In the genomic region with DNA sequence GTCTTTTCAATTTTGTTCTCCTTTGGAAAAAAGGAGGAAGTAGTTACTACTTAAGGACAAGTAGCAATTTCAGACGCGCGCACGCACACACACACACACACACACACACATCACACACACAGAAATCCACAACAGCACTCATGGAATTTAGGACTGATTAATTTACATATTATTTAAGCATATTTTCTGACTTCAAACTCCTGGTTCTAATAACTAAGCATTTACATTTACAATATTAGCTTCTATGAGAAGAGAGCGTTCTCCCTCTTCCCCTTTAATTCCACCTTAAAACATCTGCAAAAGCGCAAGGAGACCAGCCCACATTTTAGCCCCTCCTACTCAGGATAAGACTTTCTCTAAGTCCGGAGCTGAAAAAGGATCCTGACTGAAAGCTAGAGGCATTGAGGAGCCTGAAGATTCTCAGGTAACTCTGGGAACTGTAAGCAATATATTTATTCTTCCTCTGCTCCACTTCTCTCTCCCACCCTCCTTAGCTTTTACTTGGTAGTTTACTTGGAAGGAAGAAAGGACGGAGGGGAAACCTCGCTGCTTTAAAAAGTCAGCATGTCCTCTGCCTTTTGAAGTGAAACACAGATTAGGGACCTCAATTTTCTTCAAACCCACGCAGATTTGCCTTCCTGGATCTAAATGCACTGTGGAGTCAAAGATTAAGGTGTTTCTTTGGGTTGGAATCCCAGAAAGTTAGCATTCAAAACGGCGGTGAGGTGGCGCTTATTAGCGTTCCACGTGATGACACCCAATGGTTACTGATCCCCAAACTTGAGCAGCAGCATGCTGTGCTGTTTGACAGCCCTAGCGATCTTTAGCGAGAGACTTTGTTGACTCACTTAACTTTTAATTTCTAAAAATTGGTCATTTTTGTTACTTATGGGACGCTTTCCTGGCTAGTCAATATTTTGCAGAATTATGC, we compare ENCODE assay signal across 8 cellular contexts. TPM values are rescaled to one million over a fixed set of nuclear protein-coding genes. Genes with fewer than 3 reads are reported as not detected.
DNase-seq lines count a peak whose midpoint lies in the region; ATAC-seq and TF ChIP-seq lines count a peak whose summit lies in the region.

Gene PLA2G4A, plus strand, starts transcription at position 338 of the 931 bp plus-strand sequence. CDS start 25,406 bp downstream, outside the sequence.

- ATAC-seq in GM19025 (IDR thresholded peaks at IDR 0.05; ENCODE audit: low read depth, unreplicated experiment) (peak; percentile 71), HG03103 (IDR thresholded peaks at IDR 0.05; ENCODE audit: low read depth, unreplicated experiment) (peak; percentile 78)
- ATAC-seq in stimulated activated naive CD8-positive, alpha-beta T cell treated with anti-CD3 and anti-CD28 coated beads, Interleukin-15, Interleukin-2, amounts not matched to agents 100 U/mL and 50 U/mL, for 24 hours = peak; percentile 66

- H3K36me3 ChIP-seq in BJ (ENCODE audit: control insufficient read depth, insufficient read depth, low read length) = no peaks in the 10 kb centered on the region

- POLR2A ChIA-PET in BJ (lab: Charles Lee) = no interaction called here

- TF ChIP-seq CTCF in BJ (IDR thresholded peaks at IDR 0.05; ENCODE audit: insufficient read depth, low read depth, low read length) = no peak

- H3K27me3 ChIP-seq in BJ (ENCODE audit: control insufficient read depth, insufficient read depth, low read length) = no peaks in the 10 kb centered on the region

- peak within 1 kb of the TSS; percentile 43 for H3K4me3 ChIP-seq in BJ (ENCODE audit: low read depth, low read length)

- CTCF ChIA-PET in BJ (lab: Yijun Ruan, JAX) = no interaction called here

- DNase-seq in BJ (ENCODE audit: low read depth) (peak; percentile 22), cerebellar cortex (ENCODE audit: low spot score) (peak; percentile 4), kidney glomerular epithelial cell (lab: John Stamatoyannopoulos, UW) (peak; percentile 49), GOT3 (lab: John Stamatoyannopoulos, UW) (no peak)
- peak; percentile 5 for DNase-seq in stimulated activated naive CD8-positive, alpha-beta T cell treated with anti-CD3 and anti-CD28 coated beads, Interleukin-15, Interleukin-2, amounts not matched to agents 100 U/mL and 50 U/mL, for 24 hours

TF ChIP-seq in PFSK-1, 5 proteins besides CTCF, POLR2A, EP300 and RAD21:
- peak; percentile 44; the same call in 1 of the 2 replicates for TF ChIP-seq POLR2AphosphoS5 (IDR thresholded peaks at IDR 0.05; ENCODE audit: low read depth, low read length)
- TF ChIP-seq TAF1 (IDR thresholded peaks at IDR 0.05; ENCODE audit: borderline replicate concordance, insufficient read depth, low read length) = no peak
TF ChIP-seq in PFSK-1: peak in this region for 1.

RNA-seq across cellular contexts. Expression of gene PLA2G4A, which starts in this region (rescaled TPM):
- polyA plus RNA-seq in BJ (2011; rRNA removed) = 0.48 and 0.92 TPM in 2 replicates
- 0.36 and 0.38 TPM in 2 replicates for polyA minus RNA-seq in BJ (2011; rRNA and poly(A)+ RNA removed)
- 1.8 TPM for polyA plus RNA-seq in PFSK-1 (2012; ENCODE audit: insufficient read length, low read depth)

Comparison
In these comparisons a context has a peak if more than half of its experiments do, and no peak if none do; other contexts are left out.
1. Peak in DNase-seq and H3K4me3 ChIP-seq in BJ; RNA of the gene not detected or under 1 TPM.